ENCODE assay signal across 10 cellular contexts in the genomic region with DNA sequence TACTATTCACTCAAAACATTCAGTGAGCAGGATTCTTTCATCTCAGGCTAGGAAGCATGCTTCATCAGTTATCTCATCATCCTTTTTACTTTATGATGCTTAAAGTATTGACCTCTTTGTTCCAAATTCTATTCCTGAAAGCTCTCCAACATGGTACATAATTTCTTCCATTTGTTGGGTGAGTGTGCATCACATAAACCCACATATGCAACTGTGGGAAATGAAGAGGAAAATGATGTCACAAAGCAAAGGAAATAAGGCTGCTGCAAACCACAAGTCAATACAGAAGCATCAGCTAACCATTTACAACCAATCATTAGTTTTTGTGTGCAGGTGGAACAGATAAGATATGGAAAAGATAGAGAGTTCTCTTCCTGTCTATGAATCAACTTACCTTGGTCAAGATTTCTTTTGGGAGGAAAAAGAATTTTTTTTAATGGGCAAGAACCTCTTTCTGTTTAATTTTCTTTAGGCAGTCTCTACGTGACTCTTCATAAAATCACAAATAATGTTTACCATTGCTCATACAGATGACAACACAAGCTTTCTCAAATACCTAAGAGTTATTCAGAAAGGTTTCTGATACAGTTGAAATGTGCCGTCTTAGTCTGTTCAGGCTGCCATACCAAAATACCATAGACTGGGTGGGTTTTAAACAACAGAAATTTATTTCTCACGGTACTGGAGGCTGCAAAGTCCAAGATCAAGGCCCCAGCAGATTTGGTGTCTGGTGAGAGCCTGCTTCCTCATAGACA.
"Had no signal": no experiment of that assay in that cellular context is flagged by ENCODE, and none has a peak within 500 bp of the region (broad histone marks: within the 10 kb centered on the region; RNA-seq: fewer than 3 reads in every experiment).

No MANE protein-coding gene starts in this region.

- H3K27ac Mint-ChIP-seq: natural killer cell; T-helper 2 cell treated with Interferon-gamma antibody and Interleukin-4, amounts not matched to agents 5 μg/mL and 100 μg/mL, for 36 hours had no signal

- H3K27ac ChIP-seq: ascending aorta, esophagus squamous epithelium, skin epidermis, transverse colon had no signal

- H3K4me1 Mint-ChIP-seq: natural killer cell had no signal

- H3K4me1 ChIP-seq: ascending aorta, esophagus squamous epithelium, transverse colon had no signal

- H3K36me3 Mint-ChIP-seq: natural killer cell had no signal

- H3K36me3 ChIP-seq: ascending aorta, esophagus squamous epithelium, transverse colon had no signal

- DNase-seq: esophagus squamous epithelium, foreskin fibroblast, natural killer cell, posterior cingulate gyrus, SIG-M5, transverse colon had no signal

- H3K4me3 ChIP-seq: ascending aorta, esophagus squamous epithelium, skin epidermis, transverse colon had no signal

- H3K9me3 ChIP-seq: ascending aorta, esophagus squamous epithelium, transverse colon had no signal

- H3K27me3 ChIP-seq: ascending aorta, esophagus squamous epithelium, transverse colon had no signal

- H3K9me3 Mint-ChIP-seq: T-helper 2 cell treated with Interferon-gamma antibody and Interleukin-4, amounts not matched to agents 5 μg/mL and 100 μg/mL, for 36 hours had no signal

- H3K4me3 Mint-ChIP-seq: natural killer cell; T-helper 2 cell treated with Interferon-gamma antibody and Interleukin-4, amounts not matched to agents 5 μg/mL and 100 μg/mL, for 36 hours had no signal

- ATAC-seq: activated CD4-positive, CD25-positive, alpha-beta regulatory T cell treated with anti-CD3 and anti-CD28 coated beads, Interleukin-2, amount 50 U/mL, for 24 hours; natural killer cell had no signal
